15 cellular contexts compared by ENCODE assay signal in genomic region chr11:27443746-27444465, GRCh38. TPM values are rescaled to one million over a fixed set of nuclear protein-coding genes. Genes with fewer than 3 reads are reported as not detected.
DNase-seq lines count a peak whose midpoint lies in the region; ATAC-seq, FAIRE-seq and TF ChIP-seq lines count a peak whose summit lies in the region.
"Had no signal": no experiment of that assay in that cellular context is flagged by ENCODE, and none has a peak within 500 bp of the region (broad histone marks: within the 10 kb centered on the region; RNA-seq: fewer than 3 reads in every experiment).

No MANE protein-coding gene starts in this region.

- no peak for TF ChIP-seq CTCF in RWPE2 (IDR thresholded peaks at IDR 0.05; ENCODE audit: poor library complexity, severe bottlenecking)

- ATAC-seq in Right ventricle myocardium superior (ENCODE audit: poor library complexity) (peak; percentile 10), left ventricle myocardium superior (no peak), RWPE2 (ENCODE audit: low read depth) (no peak)
- ATAC-seq: SK-N-SH treated with all-trans-retinoic acid at 6 μM for 48 hours had no signal

- intact Hi-C loops in Right ventricle myocardium superior (cut with DNase I): no loop called here
- intact Hi-C loops in left ventricle myocardium superior (cut with micrococcal nuclease): no loop called here

- H3K4me3 ChIP-seq in RWPE2 (ENCODE audit: severe bottlenecking) (no peak overlapping the region), MG63 (no peak overlapping the region)

- H3K27ac ChIP-seq in RWPE2 (ENCODE audit: poor library complexity, severe bottlenecking): peak overlapping the region; percentile 0

- H3K36me3 ChIP-seq in RWPE2 (ENCODE audit: low read depth) (peaks cover 3% of the 10 kb centered on the region; the same call in 1 of the 2 replicates), MG63 (no peaks in the 10 kb centered on the region)

- H3K27me3 ChIP-seq in RWPE2 (ENCODE audit: insufficient read depth, poor library complexity, severe bottlenecking): no peaks in the 10 kb centered on the region
- no peaks in the 10 kb centered on the region for H3K27me3 ChIP-seq in MG63

- H3K4me1 ChIP-seq in RWPE2 (ENCODE audit: insufficient read depth, poor library complexity, severe bottlenecking): peaks cover 26% of the 10 kb centered on the region

- DNase-seq in Right ventricle myocardium superior: no peak
- no peak for DNase-seq in left ventricle myocardium superior
- DNase-seq in RWPE2 (ENCODE audit: low spot score): no peak
- no peak for DNase-seq in cerebellum (ENCODE audit: low spot score)
- no peak for DNase-seq in stimulated activated CD4-positive, alpha-beta T cell treated with anti-CD3 and anti-CD28 coated beads, Interleukin-4, amount 100 ng/mL, for 24 hours
- DNase-seq in H4 (ENCODE audit: low spot score): no peak
- DNase-seq in MG63: no peak
- DNase-seq: activated CD4-positive, alpha-beta T cell treated with anti-CD3 and anti-CD28 coated beads, Interleukin-2, amount 10 ng/mL, durations not matched to agents 24 days and 14 days; foreskin fibroblast; NCI-H510A had no signal

- no peaks in the 10 kb centered on the region for H3K9me3 ChIP-seq in RWPE2 (ENCODE audit: severe bottlenecking)
- H3K9me3 ChIP-seq in MG63: no peaks in the 10 kb centered on the region

- FAIRE-seq in islet of Langerhans (lab: Jason Lieb, UNC): peak; percentile 21
- FAIRE-seq: A204.1, colon, GM18507 had no signal

RNA-seq across cellular contexts. Expression of gene LGR4, which starts 28.7 kb away (rescaled TPM):
- total RNA-seq in Right ventricle myocardium superior (24.2 TPM), left ventricle myocardium superior (43.5 TPM), cerebellum (82.8 TPM)
- total RNA-seq in H4 (2014; rRNA removed; shearing (Covaris generic)): 25.1 and 28.5 TPM in 2 replicates
- total RNA-seq in MG63 (2014; rRNA removed; shearing (Covaris generic); ENCODE audit: low replicate concordance): 3.9 and 7.7 TPM in 2 replicates
- total RNA-seq: activated CD4-positive, alpha-beta T cell treated with anti-CD3 and anti-CD28 coated beads, Interleukin-2, amount 10 ng/mL, durations not matched to agents 24 days and 14 days had no signal
